ENCODE assay signal across 26 cellular contexts in genomic region chr20:60447703-60448102, GRCh38.
"Had no signal": no experiment of that assay in that cellular context is flagged by ENCODE, and none has a peak within 500 bp of the region (broad histone marks: within the 10 kb centered on the region; RNA-seq: fewer than 3 reads in every experiment).

No MANE protein-coding gene starts in this region.

- DNase-seq: activated CD4-positive, alpha-beta memory T cell treated with anti-CD3 and anti-CD28 coated beads, Interleukin-2, amount 10 ng/mL, durations not matched to agents 7 days and 5 days; activated CD4-positive, alpha-beta T cell treated with anti-CD3 and anti-CD28 coated beads, Interleukin-2, amount 10 ng/mL, durations not matched to agents 24 days and 14 days; activated effector memory CD4-positive, alpha-beta T cell treated with anti-CD3 and anti-CD28 coated beads, Interleukin-2, amount 50 U/mL, for 16 hours; activated naive CD4-positive, alpha-beta T cell treated with anti-CD3 and anti-CD28 coated beads, Interleukin-2, amount 10 ng/mL, durations not matched to agents 7 days and 5 days; activated T-cell treated with anti-CD3 and anti-CD28 coated beads for 4 hours; amygdala; body of pancreas; effector CD4-positive, alpha-beta T cell; glutamatergic neuron; hippocampal formation; ovary; psoas muscle; right cardiac atrium; stimulated activated CD4-positive, alpha-beta T cell treated with anti-CD3 and anti-CD28 coated beads, Interleukin-2, amount 100 ng/mL, for 24 hours; stimulated activated naive CD8-positive, alpha-beta T cell treated with anti-CD3 and anti-CD28 coated beads, Interleukin-15, amount 100 ng/mL, for 72 hours; transverse colon had no signal

- H3K36me3 ChIP-seq: neutrophil, ovary, suprapubic skin, transverse colon, vagina had no signal

- H3K36me3 Mint-ChIP-seq: activated naive CD4-positive, alpha-beta T cell treated with anti-CD3 and anti-CD28 coated beads, Interleukin-2, amount 10 ng/mL, durations not matched to agents 7 days and 5 days; memory B cell; stimulated activated effector memory CD8-positive, alpha-beta T cell treated with anti-CD3 and anti-CD28 coated beads, Interleukin-12 subunit alpha, Interleukin-12 subunit beta, amount 100 ng/mL, for 72 hours had no signal

- H3K4me1 ChIP-seq: body of pancreas, psoas muscle, suprapubic skin, transverse colon, vagina had no signal

- H3K4me1 Mint-ChIP-seq: activated CD4-positive, alpha-beta T cell treated with anti-CD3 and anti-CD28 coated beads, Interleukin-2, amount 10 ng/mL, durations not matched to agents 24 days and 14 days; memory B cell; stimulated activated naive CD8-positive, alpha-beta T cell treated with anti-CD3 and anti-CD28 coated beads, Interleukin-15, amount 100 ng/mL, for 72 hours had no signal

- H3K27ac ChIP-seq: body of pancreas, neutrophil, ovary, psoas muscle, skin epidermis, suprapubic skin, transverse colon, vagina, VCaP had no signal

- H3K27me3 Mint-ChIP-seq: activated CD4-positive, alpha-beta memory T cell treated with anti-CD3 and anti-CD28 coated beads, Interleukin-2, amount 10 ng/mL, durations not matched to agents 7 days and 5 days; activated naive CD4-positive, alpha-beta T cell treated with anti-CD3 and anti-CD28 coated beads, Interleukin-2, amount 10 ng/mL, durations not matched to agents 7 days and 5 days had no signal

- H3K9me3 ChIP-seq: body of pancreas, neutrophil, ovary, psoas muscle, suprapubic skin, transverse colon, vagina had no signal

- H3K4me3 ChIP-seq: body of pancreas, ovary, psoas muscle, skin epidermis, suprapubic skin, transverse colon, vagina had no signal

- H3K4me3 Mint-ChIP-seq: activated CD4-positive, alpha-beta memory T cell treated with anti-CD3 and anti-CD28 coated beads, Interleukin-2, amount 10 ng/mL, durations not matched to agents 7 days and 5 days; activated CD4-positive, alpha-beta T cell treated with anti-CD3 and anti-CD28 coated beads, Interleukin-2, amount 10 ng/mL, durations not matched to agents 24 days and 14 days; activated naive CD4-positive, alpha-beta T cell treated with anti-CD3 and anti-CD28 coated beads, Interleukin-2, amount 10 ng/mL, durations not matched to agents 7 days and 5 days; dendritic cell treated with granulocyte-macrophage colony-stimulating factor and Interleukin-4, amounts not matched to agents 40 ng/mL and 50 ng/mL, for 4 days; memory B cell; nephron; stimulated activated effector memory CD8-positive, alpha-beta T cell treated with anti-CD3 and anti-CD28 coated beads, Interleukin-12 subunit alpha, Interleukin-12 subunit beta, amount 100 ng/mL, for 72 hours; stimulated activated naive CD8-positive, alpha-beta T cell treated with anti-CD3 and anti-CD28 coated beads, Interleukin-15, amount 100 ng/mL, for 72 hours; T-helper 2 cell treated with Interferon-gamma antibody and Interleukin-4, amounts not matched to agents 5 μg/mL and 100 μg/mL, for 36 hours had no signal

- H3K27ac Mint-ChIP-seq: activated CD4-positive, alpha-beta memory T cell treated with anti-CD3 and anti-CD28 coated beads, Interleukin-2, amount 10 ng/mL, durations not matched to agents 7 days and 5 days; activated CD4-positive, alpha-beta T cell treated with anti-CD3 and anti-CD28 coated beads, Interleukin-2, amount 10 ng/mL, durations not matched to agents 24 days and 14 days; activated naive CD4-positive, alpha-beta T cell treated with anti-CD3 and anti-CD28 coated beads, Interleukin-2, amount 10 ng/mL, durations not matched to agents 7 days and 5 days; dendritic cell treated with granulocyte-macrophage colony-stimulating factor and Interleukin-4, amounts not matched to agents 40 ng/mL and 50 ng/mL, for 4 days; memory B cell; nephron; stimulated activated effector memory CD8-positive, alpha-beta T cell treated with anti-CD3 and anti-CD28 coated beads, Interleukin-12 subunit alpha, Interleukin-12 subunit beta, amount 100 ng/mL, for 72 hours; stimulated activated naive CD8-positive, alpha-beta T cell treated with anti-CD3 and anti-CD28 coated beads, Interleukin-15, amount 100 ng/mL, for 72 hours; T-helper 2 cell treated with Interferon-gamma antibody and Interleukin-4, amounts not matched to agents 5 μg/mL and 100 μg/mL, for 36 hours had no signal

- H3K27me3 ChIP-seq: body of pancreas, ovary, transverse colon, vagina had no signal

- H3K9me3 Mint-ChIP-seq: activated CD4-positive, alpha-beta memory T cell treated with anti-CD3 and anti-CD28 coated beads, Interleukin-2, amount 10 ng/mL, durations not matched to agents 7 days and 5 days; activated naive CD4-positive, alpha-beta T cell treated with anti-CD3 and anti-CD28 coated beads, Interleukin-2, amount 10 ng/mL, durations not matched to agents 7 days and 5 days; dendritic cell treated with granulocyte-macrophage colony-stimulating factor and Interleukin-4, amounts not matched to agents 40 ng/mL and 50 ng/mL, for 4 days; nephron; stimulated activated effector memory CD8-positive, alpha-beta T cell treated with anti-CD3 and anti-CD28 coated beads, Interleukin-12 subunit alpha, Interleukin-12 subunit beta, amount 100 ng/mL, for 72 hours; T-helper 2 cell treated with Interferon-gamma antibody and Interleukin-4, amounts not matched to agents 5 μg/mL and 100 μg/mL, for 36 hours had no signal
